25 cellular contexts compared by ENCODE assay signal in genomic region chr1:101244842-101245574, GRCh38. TPM values are rescaled to one million over a fixed set of nuclear protein-coding genes. Genes with fewer than 3 reads are reported as not detected.
DNase-seq lines count a peak whose midpoint lies in the region; ATAC-seq and TF ChIP-seq lines count a peak whose summit lies in the region.
"Had no signal": no experiment of that assay in that cellular context is flagged by ENCODE, and none has a peak within 500 bp of the region (broad histone marks: within the 10 kb centered on the region; RNA-seq: fewer than 3 reads in every experiment).

No MANE protein-coding gene starts in this region.

- H3K36me3 ChIP-seq in CD4-positive, CD25-positive, alpha-beta regulatory T cell (ENCODE audit: control insufficient read depth, insufficient read depth, low read length) = peaks cover 36% of the 10 kb centered on the region
- peaks cover 27% of the 10 kb centered on the region for H3K36me3 ChIP-seq in CD4-positive, alpha-beta memory T cell (ENCODE audit: insufficient read depth, low read length)
- peaks cover 23% of the 10 kb centered on the region for H3K36me3 ChIP-seq in SJCRH30
- H3K36me3 ChIP-seq: MG63 had no signal

- peaks cover 15 to 55% (median 44%) of the 10 kb centered on the region in 4 donors for H3K4me1 Mint-ChIP-seq in CD4-positive, CD25-positive, alpha-beta regulatory T cell
- peaks cover 44 to 77% (median 60%) of the 10 kb centered on the region in 4 donors for H3K4me1 Mint-ChIP-seq in CD4-positive, alpha-beta memory T cell

- H3K9me3 ChIP-seq in CD4-positive, CD25-positive, alpha-beta regulatory T cell (ENCODE audit: control insufficient read depth in 2 of 2, low read length in 2 of 2) = no peaks in the 10 kb centered on the region
- H3K9me3 ChIP-seq in CD4-positive, alpha-beta memory T cell (ENCODE audit: control insufficient read depth in 1 of 2, low read length in 2 of 2) = no peaks in the 10 kb centered on the region
- H3K9me3 ChIP-seq in SJCRH30 (replicated peaks) = peaks cover 4% of the 10 kb centered on the region; the same call in 1 of the 2 replicates
- H3K9me3 ChIP-seq: Caco-2, gastroesophageal sphincter, lower lobe of right lung, MG63, tibial artery had no signal

- no peak for ATAC-seq in CD4-positive, CD25-positive, alpha-beta regulatory T cell (ENCODE audit: low read depth in 2 of 2)
- no peak for ATAC-seq in HG02973 (IDR thresholded peaks at IDR 0.05; ENCODE audit: unreplicated experiment)
- ATAC-seq: activated CD4-positive, CD25-positive, alpha-beta regulatory T cell treated with anti-CD3 and anti-CD28 coated beads, Interleukin-2, amount 50 U/mL, for 24 hours; activated CD8-positive, alpha-beta memory T cell treated with anti-CD3 and anti-CD28 coated beads, Interleukin-2, amount 10 ng/mL, durations not matched to agents 7 days and 5 days; gastroesophageal sphincter; lower lobe of right lung had no signal

- H3K36me3 Mint-ChIP-seq in CD4-positive, CD25-positive, alpha-beta regulatory T cell = peaks cover 25% of the 10 kb centered on the region
- H3K36me3 Mint-ChIP-seq in CD4-positive, alpha-beta memory T cell = peaks cover 32 to 41% of the 10 kb centered on the region in 2 donors

- TF ChIP-seq POLR2A in erythroblast (IDR thresholded peaks at IDR 0.05; ENCODE audit: low read length) = no peak

- CTCF ChIA-PET in CD4-positive, alpha-beta memory T cell (lab: Charles Lee; ENCODE audit: partially characterized antibody) = interaction anchor here (0.7 to 17.2 kb wide), 9 partner anchors 12 to 186 kb away, joined by 3 to 442 read pairs (median 3); no protein-coding TSS in a partner anchor

- H3K4me3 Mint-ChIP-seq in CD4-positive, CD25-positive, alpha-beta regulatory T cell = no peak overlapping the region
- no peak overlapping the region for H3K4me3 Mint-ChIP-seq in CD4-positive, alpha-beta memory T cell
- H3K4me3 Mint-ChIP-seq: activated CD8-positive, alpha-beta memory T cell treated with anti-CD3 and anti-CD28 coated beads, Interleukin-2, amount 10 ng/mL, durations not matched to agents 7 days and 5 days had no signal

- DNase-seq in CD4-positive, CD25-positive, alpha-beta regulatory T cell = no peak
- DNase-seq in CD4-positive, alpha-beta memory T cell = no peak
- peak; percentile 59 for DNase-seq in NCI-H748 (lab: John Stamatoyannopoulos, UW; ENCODE audit: unreplicated experiment)
- peak; percentile 50 to 86 for DNase-seq in erythroblast (lab: John Stamatoyannopoulos, UW)
- no peak for DNase-seq in SJCRH30
- no peak for DNase-seq in NCI-H1048 (lab: John Stamatoyannopoulos, UW)
- DNase-seq: activated CD8-positive, alpha-beta memory T cell treated with anti-CD3 and anti-CD28 coated beads, Interleukin-2, amount 10 ng/mL, durations not matched to agents 7 days and 5 days; Caco-2; GOT3; hypothalamus; lower lobe of right lung; MG63; NCI-H1436; NCI-H2171; NCI-H524 treated with DMSO at 0.1 percent for 48 hours; nucleus accumbens; RPMI8226; stimulated activated CD4-positive, alpha-beta T cell treated with anti-CD3 and anti-CD28 coated beads, Interleukin-4, amount 100 ng/mL, for 1 hour; stimulated activated naive CD4-positive, alpha-beta T cell treated with Interleukin-2 at 50 U/mL for 16 hours; tibial artery had no signal

- H3K27me3 ChIP-seq in CD4-positive, CD25-positive, alpha-beta regulatory T cell (ENCODE audit: control insufficient read depth, insufficient read depth, low read length) = no peaks in the 10 kb centered on the region
- H3K27me3 ChIP-seq in CD4-positive, alpha-beta memory T cell (ENCODE audit: insufficient read depth, low read length) = no peaks in the 10 kb centered on the region
- H3K27me3 ChIP-seq in SJCRH30 = no peaks in the 10 kb centered on the region
- H3K27me3 ChIP-seq: gastroesophageal sphincter, tibial artery had no signal

- POLR2A ChIA-PET in CD4-positive, alpha-beta memory T cell (lab: Charles Lee; ENCODE audit: partially characterized antibody) = interaction anchor here (1.0 to 25.2 kb wide), 15 partner anchors 8 to 349 kb away, joined by 3 to 955 read pairs (median 4); partner anchors contain the start of genes S1PR1 and SLC30A7

- H3K27me3 Mint-ChIP-seq in CD4-positive, CD25-positive, alpha-beta regulatory T cell = no peaks in the 10 kb centered on the region
- H3K27me3 Mint-ChIP-seq in CD4-positive, alpha-beta memory T cell = no peaks in the 10 kb centered on the region
- H3K27me3 Mint-ChIP-seq: activated CD8-positive, alpha-beta memory T cell treated with anti-CD3 and anti-CD28 coated beads, Interleukin-2, amount 10 ng/mL, durations not matched to agents 7 days and 5 days; IgD-negative memory B cell had no signal

- intact Hi-C loops in CD4-positive, alpha-beta memory T cell (cut with micrococcal nuclease) = no loop called here

- H3K4me3 ChIP-seq in CD4-positive, CD25-positive, alpha-beta regulatory T cell (ENCODE audit: low read depth, low read length) = no peak overlapping the region
- H3K4me3 ChIP-seq in CD4-positive, alpha-beta memory T cell (ENCODE audit: low read length in 2 of 2) = no peak overlapping the region
- H3K4me3 ChIP-seq in SJCRH30 = no peak overlapping the region
- H3K4me3 ChIP-seq: gastroesophageal sphincter, lower lobe of right lung, MG63, SK-N-MC, tibial artery had no signal

- H3K4me1 ChIP-seq in CD4-positive, CD25-positive, alpha-beta regulatory T cell (ENCODE audit: control insufficient read depth, insufficient read depth, low read length, poor library complexity, severe bottlenecking) = peaks cover 30% of the 10 kb centered on the region
- peaks cover 62% of the 10 kb centered on the region for H3K4me1 ChIP-seq in CD4-positive, alpha-beta memory T cell (ENCODE audit: insufficient read depth, low read length)
- H3K4me1 ChIP-seq in SJCRH30 = no peaks in the 10 kb centered on the region
- H3K4me1 ChIP-seq: Caco-2, gastroesophageal sphincter, lower lobe of right lung, tibial artery had no signal

- no peak overlapping the region for H3K27ac ChIP-seq in CD4-positive, CD25-positive, alpha-beta regulatory T cell (ENCODE audit: insufficient read depth, low read length, poor library complexity, severe bottlenecking)
- H3K27ac ChIP-seq in CD4-positive, alpha-beta memory T cell (ENCODE audit: low read depth, low read length) = no peak overlapping the region
- H3K27ac ChIP-seq in SJCRH30 = no peak overlapping the region
- H3K27ac ChIP-seq: gastroesophageal sphincter, lower lobe of right lung, SK-N-MC, tibial artery had no signal

- H3K27ac Mint-ChIP-seq in CD4-positive, CD25-positive, alpha-beta regulatory T cell = peak overlapping the region in 2 of 3 donors; percentile 23 to 83
- H3K27ac Mint-ChIP-seq in CD4-positive, alpha-beta memory T cell = peak overlapping the region; percentile 13 to 98 (median 83)
- H3K27ac Mint-ChIP-seq: activated CD8-positive, alpha-beta memory T cell treated with anti-CD3 and anti-CD28 coated beads, Interleukin-2, amount 10 ng/mL, durations not matched to agents 7 days and 5 days had no signal

- H3K9me3 Mint-ChIP-seq in CD4-positive, CD25-positive, alpha-beta regulatory T cell = no peaks in the 10 kb centered on the region
- H3K9me3 Mint-ChIP-seq in CD4-positive, alpha-beta memory T cell = no peaks in the 10 kb centered on the region
- H3K9me3 Mint-ChIP-seq: IgD-negative memory B cell had no signal

RNA-seq across cellular contexts. Expression of gene S1PR1, which starts 8.2 kb away (rescaled TPM):
- total RNA-seq in CD4-positive, CD25-positive, alpha-beta regulatory T cell = 191 TPM
- polyA plus RNA-seq in CD4-positive, CD25-positive, alpha-beta regulatory T cell = 100 to 1,000 TPM; 131 to 165 (median 151) TPM
- 100 to 1,000 TPM; 363 to 366 TPM for total RNA-seq in CD4-positive, alpha-beta memory T cell
- polyA plus RNA-seq in CD4-positive, alpha-beta memory T cell = 100 to 1,000 TPM; 277 to 320 TPM
- total RNA-seq in SJCRH30 (2014; rRNA removed; shearing (Covaris generic)) = 21.6 and 22.4 TPM in 2 replicates
- total RNA-seq: Caco-2 had no signal

Comparison
In these comparisons a context has a peak if more than half of its experiments do, and no peak if none do; other contexts are left out.
1. DNase-seq: peak in NCI-H748 (single experiment) and erythroblast (2 of 2); none in CD4-positive, CD25-positive, alpha-beta regulatory T cell (0 of 3), CD4-positive, alpha-beta memory T cell (0 of 5), SJCRH30 (0 of 2) and NCI-H1048 (single experiment).